1 cellular context compared by ENCODE assay signal in genomic region chr4:48093949-48094550, GRCh38.
TF ChIP-seq lines count a peak whose summit lies in the region.

No MANE protein-coding gene starts in this region.

TF ChIP-seq in SK-N-SH, 30 proteins besides CTCF, POLR2A, EP300 and RAD21 (continued from another document):
- peak; percentile 66; the same call in 1 of the 2 replicates for TF ChIP-seq NFIC (IDR thresholded peaks at IDR 0.05; ENCODE audit: borderline replicate concordance)
- TF ChIP-seq PBX3 (IDR thresholded peaks at IDR 0.05), result peak; percentile 87
- TF ChIP-seq JUND (IDR thresholded peaks at IDR 0.05), result peak; percentile 85
TF ChIP-seq in SK-N-SH: peak in this region for 7.
